In genomic region chrX:13000311-13000811, GRCh38 we compare ENCODE assay signal across 8 cellular contexts. TPM values are rescaled to one million over a fixed set of nuclear protein-coding genes. Genes with fewer than 3 reads are reported as not detected.
DNase-seq lines count a peak whose midpoint lies in the region; ATAC-seq and TF ChIP-seq lines count a peak whose summit lies in the region.

No MANE protein-coding gene starts in this region.

- H3K4me3 Mint-ChIP-seq in activated CD8-positive, alpha-beta memory T cell treated with anti-CD3 and anti-CD28 coated beads, Interleukin-2, amount 10 ng/mL, durations not matched to agents 7 days and 5 days, result peak overlapping the region; percentile 73
- peak overlapping the region; percentile 67 for H3K4me3 Mint-ChIP-seq in T-helper 1 cell treated with Interleukin-12 subunit alpha and Interleukin-12 subunit beta and Interleukin-4 antibody, amounts not matched to agents 30 μg/mL and 1 μg/mL, for 36 hours
- no peak overlapping the region for H3K4me3 Mint-ChIP-seq in mesothelial cell of epicardium

- H3K9me3 Mint-ChIP-seq in activated CD8-positive, alpha-beta memory T cell treated with anti-CD3 and anti-CD28 coated beads, Interleukin-2, amount 10 ng/mL, durations not matched to agents 7 days and 5 days (ENCODE audit: low read depth), result no peaks in the 10 kb centered on the region
- H3K9me3 Mint-ChIP-seq in T-helper 1 cell treated with Interleukin-12 subunit alpha and Interleukin-12 subunit beta and Interleukin-4 antibody, amounts not matched to agents 30 μg/mL and 1 μg/mL, for 36 hours, result no peaks in the 10 kb centered on the region
- peaks cover 18% of the 10 kb centered on the region for H3K9me3 Mint-ChIP-seq in mesothelial cell of epicardium

- H3K4me1 Mint-ChIP-seq in activated CD8-positive, alpha-beta memory T cell treated with anti-CD3 and anti-CD28 coated beads, Interleukin-2, amount 10 ng/mL, durations not matched to agents 7 days and 5 days, result peaks cover 76% of the 10 kb centered on the region
- H3K4me1 Mint-ChIP-seq in T-helper 1 cell treated with Interleukin-12 subunit alpha and Interleukin-12 subunit beta and Interleukin-4 antibody, amounts not matched to agents 30 μg/mL and 1 μg/mL, for 36 hours (ENCODE audit: low read depth), result peaks cover 58% of the 10 kb centered on the region
- peaks cover 30% of the 10 kb centered on the region for H3K4me1 Mint-ChIP-seq in mesothelial cell of epicardium

- no peak for TF ChIP-seq CTCF in mesothelial cell of epicardium (IDR thresholded peaks at IDR 0.05; ENCODE audit: unreplicated experiment)

- H3K27me3 Mint-ChIP-seq in activated CD8-positive, alpha-beta memory T cell treated with anti-CD3 and anti-CD28 coated beads, Interleukin-2, amount 10 ng/mL, durations not matched to agents 7 days and 5 days, result no peaks in the 10 kb centered on the region
- no peaks in the 10 kb centered on the region for H3K27me3 Mint-ChIP-seq in T-helper 1 cell treated with Interleukin-12 subunit alpha and Interleukin-12 subunit beta and Interleukin-4 antibody, amounts not matched to agents 30 μg/mL and 1 μg/mL, for 36 hours (ENCODE audit: low read depth)
- no peaks in the 10 kb centered on the region for H3K27me3 Mint-ChIP-seq in mesothelial cell of epicardium (ENCODE audit: low read depth)

- peak; percentile 54 for DNase-seq in activated CD8-positive, alpha-beta memory T cell treated with anti-CD3 and anti-CD28 coated beads, Interleukin-2, amount 10 ng/mL, durations not matched to agents 7 days and 5 days
- no peak for DNase-seq in activated CD8-positive, alpha-beta memory T cell treated with anti-CD3 and anti-CD28 coated beads, Interleukin-2, amount 50 U/mL, for 48 hours
- DNase-seq in mesothelial cell of epicardium (ENCODE audit: low spot score in 2 of 2, unreplicated experiment in 2 of 2) (no peak), NCI-H526 treated with DMSO at 0.1 percent for 48 hours (lab: John Stamatoyannopoulos, UW) (no peak), ecto neural progenitor cell (ENCODE audit: low spot score) (no peak), NCI-H524 treated with DMSO at 0.1 percent for 48 hours (lab: John Stamatoyannopoulos, UW) (no peak)

- H3K27ac Mint-ChIP-seq in activated CD8-positive, alpha-beta memory T cell treated with anti-CD3 and anti-CD28 coated beads, Interleukin-2, amount 10 ng/mL, durations not matched to agents 7 days and 5 days, result peak overlapping the region; percentile 97
- H3K27ac Mint-ChIP-seq in T-helper 1 cell treated with Interleukin-12 subunit alpha and Interleukin-12 subunit beta and Interleukin-4 antibody, amounts not matched to agents 30 μg/mL and 1 μg/mL, for 36 hours, result peak overlapping the region; percentile 96
- peak overlapping the region; percentile 53 for H3K27ac Mint-ChIP-seq in mesothelial cell of epicardium

- CTCF ChIA-PET in activated CD8-positive, alpha-beta memory T cell treated with anti-CD3 and anti-CD28 coated beads, Interleukin-2, amount 10 ng/mL, durations not matched to agents 7 days and 5 days (lab: Charles Lee), result interaction anchor here (1.1 to 3.9 kb wide), 7 partner anchors 11 to 488 kb away, joined by 3 to 17 read pairs (median 6); no protein-coding TSS in a partner anchor

- ATAC-seq in activated CD8-positive, alpha-beta memory T cell treated with anti-CD3 and anti-CD28 coated beads, Interleukin-2, amount 10 ng/mL, durations not matched to agents 7 days and 5 days, result peak; percentile 60
- peak; percentile 41 for ATAC-seq in HG03064 (IDR thresholded peaks at IDR 0.05; ENCODE audit: low read depth, unreplicated experiment)

- H3K36me3 Mint-ChIP-seq in activated CD8-positive, alpha-beta memory T cell treated with anti-CD3 and anti-CD28 coated beads, Interleukin-2, amount 10 ng/mL, durations not matched to agents 7 days and 5 days, result peaks cover 4% of the 10 kb centered on the region
- peaks cover 5% of the 10 kb centered on the region for H3K36me3 Mint-ChIP-seq in T-helper 1 cell treated with Interleukin-12 subunit alpha and Interleukin-12 subunit beta and Interleukin-4 antibody, amounts not matched to agents 30 μg/mL and 1 μg/mL, for 36 hours (ENCODE audit: low read depth)
- H3K36me3 Mint-ChIP-seq in mesothelial cell of epicardium, result no peaks in the 10 kb centered on the region

RNA-seq across cellular contexts. Expression of gene TMSB4X, which starts 25.5 kb away (rescaled TPM):
- 1,000 to 10,000 TPM; 6,072 to 7,639 TPM for total RNA-seq in activated CD8-positive, alpha-beta memory T cell treated with anti-CD3 and anti-CD28 coated beads, Interleukin-2, amount 10 ng/mL, durations not matched to agents 7 days and 5 days
- 2,120 to 2,167 TPM (median 2,121 TPM) in 3 replicates for total RNA-seq in mesothelial cell of epicardium

RNA-seq across cellular contexts. Expression of gene FAM9C, which starts 44.1 kb away (rescaled TPM):
- not detected for total RNA-seq in activated CD8-positive, alpha-beta memory T cell treated with anti-CD3 and anti-CD28 coated beads, Interleukin-2, amount 10 ng/mL, durations not matched to agents 7 days and 5 days
- 0.34 to 0.44 TPM (median 0.38 TPM) in 3 replicates for total RNA-seq in mesothelial cell of epicardium
